Comparison of ENCODE assay signal across 8 cellular contexts in the genomic region with DNA sequence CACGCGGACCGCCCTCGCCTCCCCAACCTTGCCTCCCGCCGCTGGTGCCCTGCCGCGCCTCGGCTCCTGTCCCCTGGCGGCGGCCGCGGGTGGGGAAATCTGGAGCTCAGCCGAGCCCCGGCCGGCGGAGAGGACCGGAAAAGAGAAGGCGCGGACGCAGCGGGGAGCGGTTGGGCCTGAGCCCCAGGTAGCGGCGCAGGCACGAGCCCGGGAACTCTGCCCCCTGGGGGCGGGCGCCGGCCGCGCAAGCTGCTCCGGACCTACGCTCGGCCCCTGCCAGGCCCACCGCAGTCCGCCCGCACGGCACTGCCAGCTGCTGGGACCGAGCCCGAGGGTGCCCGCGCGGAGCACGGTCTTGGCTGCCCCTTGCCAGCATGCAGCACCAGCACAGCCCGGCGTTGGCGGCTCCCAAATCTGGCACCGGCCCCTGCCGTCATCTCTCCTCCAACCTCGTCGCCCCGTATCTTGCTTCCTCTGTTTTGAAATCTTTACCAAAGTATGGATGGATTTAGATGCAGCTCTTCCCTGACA. TPM values are rescaled to one million over a fixed set of nuclear protein-coding genes. Genes with fewer than 3 reads are reported as not detected.
DNase-seq lines count a peak whose midpoint lies in the region; ATAC-seq lines count a peak whose summit lies in the region.

A gene with protein sequence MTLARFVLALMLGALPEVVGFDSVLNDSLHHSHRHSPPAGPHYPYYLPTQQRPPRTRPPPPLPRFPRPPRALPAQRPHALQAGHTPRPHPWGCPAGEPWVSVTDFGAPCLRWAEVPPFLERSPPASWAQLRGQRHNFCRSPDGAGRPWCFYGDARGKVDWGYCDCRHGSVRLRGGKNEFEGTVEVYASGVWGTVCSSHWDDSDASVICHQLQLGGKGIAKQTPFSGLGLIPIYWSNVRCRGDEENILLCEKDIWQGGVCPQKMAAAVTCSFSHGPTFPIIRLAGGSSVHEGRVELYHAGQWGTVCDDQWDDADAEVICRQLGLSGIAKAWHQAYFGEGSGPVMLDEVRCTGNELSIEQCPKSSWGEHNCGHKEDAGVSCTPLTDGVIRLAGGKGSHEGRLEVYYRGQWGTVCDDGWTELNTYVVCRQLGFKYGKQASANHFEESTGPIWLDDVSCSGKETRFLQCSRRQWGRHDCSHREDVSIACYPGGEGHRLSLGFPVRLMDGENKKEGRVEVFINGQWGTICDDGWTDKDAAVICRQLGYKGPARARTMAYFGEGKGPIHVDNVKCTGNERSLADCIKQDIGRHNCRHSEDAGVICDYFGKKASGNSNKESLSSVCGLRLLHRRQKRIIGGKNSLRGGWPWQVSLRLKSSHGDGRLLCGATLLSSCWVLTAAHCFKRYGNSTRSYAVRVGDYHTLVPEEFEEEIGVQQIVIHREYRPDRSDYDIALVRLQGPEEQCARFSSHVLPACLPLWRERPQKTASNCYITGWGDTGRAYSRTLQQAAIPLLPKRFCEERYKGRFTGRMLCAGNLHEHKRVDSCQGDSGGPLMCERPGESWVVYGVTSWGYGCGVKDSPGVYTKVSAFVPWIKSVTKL (minus strand): TSS at position 161 of the 531 bp plus-strand sequence. CDS start 283 bp downstream, outside the sequence.

- ATAC-seq in GM21528 (IDR thresholded peaks at IDR 0.05; ENCODE audit: low FRiP score, unreplicated experiment) (peak; percentile 99), left cardiac atrium (peak; percentile 92 to 96)

- no peaks in the 10 kb centered on the region for H3K9me3 Mint-ChIP-seq in activated naive CD8-positive, alpha-beta T cell (ENCODE audit: low read depth)

- DNase-seq in EH (ENCODE audit: low read depth) = peak; percentile 82
- peak in 49 of 76 experiments; percentile 1 to 67 (median 32) for DNase-seq in HUDEP-2 (lab: John Stamatoyannopoulos, UW; ENCODE audit: unreplicated experiment in 76 of 76)
- DNase-seq in SK-N-DZ (ENCODE audit: low spot score) = peak; percentile 78
- peak; percentile 51 for DNase-seq in left cardiac atrium
- no peak for DNase-seq in GDM1 (lab: John Stamatoyannopoulos, UW)

- peaks cover 50% of the 10 kb centered on the region for H3K27me3 Mint-ChIP-seq in activated naive CD8-positive, alpha-beta T cell

- peaks cover 5% of the 10 kb centered on the region for H3K4me1 ChIP-seq in rectal smooth muscle tissue (ENCODE audit: control insufficient read depth, insufficient read depth, low read length)

- no peak within 1 kb of the TSS for H3K27ac Mint-ChIP-seq in activated naive CD8-positive, alpha-beta T cell

- H3K4me3 ChIP-seq in rectal smooth muscle tissue (ENCODE audit: low read length) = peak within 1 kb of the TSS; percentile 64

- intact Hi-C loops in left cardiac atrium (cut with DNase I) = no loop called here

- peak within 1 kb of the TSS; percentile 88 for H3K4me3 Mint-ChIP-seq in activated naive CD8-positive, alpha-beta T cell

- no peak within 1 kb of the TSS for H3K9ac ChIP-seq in rectal smooth muscle tissue (ENCODE audit: low read length)

- H3K4me1 Mint-ChIP-seq in activated naive CD8-positive, alpha-beta T cell (ENCODE audit: low read depth) = peaks cover 11% of the 10 kb centered on the region

- H3K27ac ChIP-seq in rectal smooth muscle tissue (ENCODE audit: low read depth, low read length) = no peak within 1 kb of the TSS

- no peaks in the 10 kb centered on the region for H3K36me3 Mint-ChIP-seq in activated naive CD8-positive, alpha-beta T cell

- no peaks in the 10 kb centered on the region for H3K36me3 ChIP-seq in rectal smooth muscle tissue (ENCODE audit: control insufficient read depth, insufficient read depth, low read length)

- peaks cover 6% of the 10 kb centered on the region for H3K27me3 ChIP-seq in rectal smooth muscle tissue (ENCODE audit: control insufficient read depth, insufficient read depth, low read length)

RNA-seq across cellular contexts. Expression of the gene that starts here (rescaled TPM):
- 4.9 and 5.1 TPM in 2 replicates for polyA plus RNA-seq in SK-N-DZ (2014; cell fraction: cytosol; rRNA removed)
- polyA plus RNA-seq in SK-N-DZ (2014; cell fraction: nucleus; rRNA removed) = 4.2 and 6.2 TPM in 2 replicates
- under 1 TPM in 1 of 2 donors, not detected in 1; 0.50 TPM for total RNA-seq in left cardiac atrium

Comparison
In these comparisons a context has a peak if more than half of its experiments do, and no peak if none do; other contexts are left out.
1. Peak in DNase-seq and ATAC-seq in left cardiac atrium; RNA of the gene not detected or under 1 TPM.